ENCODE assay signal across 12 cellular contexts in genomic region chr16:31528726-31529397, GRCh38. TPM values are rescaled to one million over a fixed set of nuclear protein-coding genes. Genes with fewer than 3 reads are reported as not detected.
DNase-seq lines count a peak whose midpoint lies in the region; ATAC-seq, FAIRE-seq and TF ChIP-seq lines count a peak whose summit lies in the region.
"Had no signal": no experiment of that assay in that cellular context is flagged by ENCODE, and none has a peak within 500 bp of the region (broad histone marks: within the 10 kb centered on the region; RNA-seq: fewer than 3 reads in every experiment).

No MANE protein-coding gene starts in this region.

- no peak for TF ChIP-seq CTCF in AG04449 (IDR thresholded peaks at IDR 0.05; ENCODE audit: insufficient read depth, low read length, missing control alignments)
- no peak for TF ChIP-seq CTCF in Loucy (conservative IDR thresholded peaks at IDR 0.05; ENCODE audit: low read length)
- no peak for TF ChIP-seq CTCF in fibroblast of the aortic adventitia (IDR thresholded peaks at IDR 0.05; ENCODE audit: insufficient read depth, low read length)
- no peak for TF ChIP-seq CTCF in pancreas (IDR thresholded peaks at IDR 0.05)
- no peak for TF ChIP-seq CTCF in OCI-LY7 (conservative IDR thresholded peaks at IDR 0.05; ENCODE audit: low read length)

- H2AFZ ChIP-seq in Loucy (ENCODE audit: low read length), result peak overlapping the region; percentile 35; the same call in 1 of the 2 replicates
- H2AFZ ChIP-seq in OCI-LY7 (ENCODE audit: low read length), result no peak overlapping the region

- H3K9me3 ChIP-seq in Loucy (ENCODE audit: insufficient read depth, low read depth, low read length) (no peaks in the 10 kb centered on the region), pancreas (no peaks in the 10 kb centered on the region), OCI-LY7 (ENCODE audit: low read length) (no peaks in the 10 kb centered on the region), HAP-1 (no peaks in the 10 kb centered on the region)

- H3K79me2 ChIP-seq in Loucy (ENCODE audit: insufficient read depth, low read length) (no peaks in the 10 kb centered on the region), OCI-LY7 (ENCODE audit: insufficient read depth, low read depth, low read length) (no peaks in the 10 kb centered on the region)

- intact Hi-C loops in pancreas (cut with DNase I) (no loop called here), OCI-LY7 (cut with micrococcal nuclease; ENCODE audit: unreplicated experiment) (no loop called here)

- CTCF ChIA-PET in AG04449 (lab: Yijun Ruan, JAX) (interaction anchor here (1.2 to 1.5 kb wide), 2 partner anchors 18 to 339 kb away, joined by 3 read pairs; no protein-coding TSS in a partner anchor), OCI-LY7 (lab: Charles Lee; ENCODE audit: unreplicated experiment) (no interaction called here)

- no peaks in the 10 kb centered on the region for H3K9me2 ChIP-seq in Loucy (replicated peaks; ENCODE audit: low read depth, low read length)
- H3K9me2 ChIP-seq in OCI-LY7 (ENCODE audit: insufficient read depth, low read length), result no peaks in the 10 kb centered on the region

- DNase-seq in AG04449 (ENCODE audit: low read depth, low spot score) (peak; percentile 9), fibroblast of the aortic adventitia (ENCODE audit: low read depth) (peak; percentile 46), pancreas (peak in 2 of 6 donors; percentile 19 to 35), OCI-LY7 (ENCODE audit: low spot score) (no peak), substantia nigra (lab: John Stamatoyannopoulos, UW) (no peak), HAP-1 (ENCODE audit: low spot score in 2 of 2) (no peak), NCI-H1105 (lab: John Stamatoyannopoulos, UW) (no peak)
- DNase-seq: activated CD4-positive, alpha-beta T cell treated with anti-CD3 and anti-CD28 coated beads, Interleukin-2, amount 50 U/mL, for 48 hours; DMS79 treated with DMSO at 0.1 percent for 48 hours; NCI-H446 treated with DMSO at 0.1 percent for 48 hours had no signal

- POLR2A ChIA-PET in AG04449 (lab: Yijun Ruan, JAX) (interaction anchor here (1.5 kb wide), 1 partner anchor 20 kb away, joined by 8 read pairs; the partner anchor contains the start of gene RUSF1), OCI-LY7 (lab: Charles Lee) (interaction anchor here (0.7 kb wide), 1 partner anchor 354 kb away, joined by 4 read pairs; no protein-coding TSS in a partner anchor)

- H3K4me2 ChIP-seq in Loucy (ENCODE audit: low read depth, low read length, poor library complexity, severe bottlenecking) (no peak overlapping the region), OCI-LY7 (ENCODE audit: low read length) (no peak overlapping the region)

- H3K4me3 ChIP-seq in AG04449 (ENCODE audit: low read depth, low read length) (peak overlapping the region; percentile 50), Loucy (ENCODE audit: low read length, poor library complexity, severe bottlenecking) (no peak overlapping the region), fibroblast of the aortic adventitia (ENCODE audit: low read depth, low read length) (peak overlapping the region; percentile 44), pancreas (peak overlapping the region in 2 of 4 donors; percentile 30 to 39), OCI-LY7 (ENCODE audit: low read depth, low read length, poor library complexity, severe bottlenecking) (no peak overlapping the region), HAP-1 (no peak overlapping the region)

- H3K9ac ChIP-seq in Loucy (ENCODE audit: low read depth, low read length, poor library complexity, severe bottlenecking), result peak overlapping the region; percentile 27

- H3F3A ChIP-seq in Loucy (ENCODE audit: low read depth), result no peaks in the 10 kb centered on the region

- H3K27me3 ChIP-seq in Loucy (ENCODE audit: insufficient read depth, low read length, poor library complexity, severe bottlenecking), result no peaks in the 10 kb centered on the region
- H3K27me3 ChIP-seq in pancreas, result no peaks in the 10 kb centered on the region
- H3K27me3 ChIP-seq in HAP-1 (ENCODE audit: low read depth), result no peaks in the 10 kb centered on the region; the same call in 1 of the 2 replicates

- peak in 3 of 4 donors; percentile 42 to 71 (median 67) for ATAC-seq in pancreas

- FAIRE-seq in pancreas (lab: Jason Lieb, UNC), result no peak

- BruUV-seq in OCI-LY7 (replicated peaks; lab: Mats Ljungman, UMichigan), result no TSS peak

- H3K4me1 ChIP-seq in Loucy (ENCODE audit: insufficient read depth, low read length, poor library complexity, severe bottlenecking) (peaks cover 40% of the 10 kb centered on the region), pancreas (no peaks in the 10 kb centered on the region), OCI-LY7 (ENCODE audit: insufficient read depth, low read length, poor library complexity, severe bottlenecking) (no peaks in the 10 kb centered on the region), HAP-1 (no peaks in the 10 kb centered on the region)

- H3K36me3 ChIP-seq in Loucy (ENCODE audit: insufficient read depth, low read length), result no peaks in the 10 kb centered on the region
- H3K36me3 ChIP-seq in pancreas, result no peaks in the 10 kb centered on the region
- no peaks in the 10 kb centered on the region for H3K36me3 ChIP-seq in OCI-LY7 (ENCODE audit: insufficient read depth, low read length)
- no peaks in the 10 kb centered on the region for H3K36me3 ChIP-seq in HAP-1 (replicated peaks)

- 5 to 7% methylated on average over 18 of the region's 18 CpGs for WGBS in pancreas, 2 donors

- in situ Hi-C loops in HAP-1 (cut with MboI; ENCODE audit: low sequenced_read_pairs), result no loop called here

- H3K27ac ChIP-seq in pancreas (peak overlapping the region; percentile 11 to 46 (median 26)), OCI-LY7 (ENCODE audit: low read depth, low read length, poor library complexity, severe bottlenecking) (no peak overlapping the region), substantia nigra (ENCODE audit: low read depth, low read length, poor library complexity, severe bottlenecking) (no peak overlapping the region)

- H4K20me1 ChIP-seq in Loucy (ENCODE audit: insufficient read depth, low read length, poor library complexity, severe bottlenecking) (no peaks in the 10 kb centered on the region), OCI-LY7 (ENCODE audit: insufficient read depth, low read length) (no peaks in the 10 kb centered on the region)

RNA-seq across cellular contexts. Expression of gene AHSP, which starts 1.2 kb away (rescaled TPM):
- not detected in 2 replicates for total RNA-seq in fibroblast of the aortic adventitia (ENCODE audit: low replicate concordance)
- not detected for total RNA-seq in pancreas
- not detected for polyA plus RNA-seq in pancreas
- total RNA-seq in OCI-LY7 (2014; rRNA removed; shearing (Covaris generic)), result not detected in 2 replicates
- total RNA-seq in OCI-LY7 (2022), result not detected in 2 replicates
- total RNA-seq: epithelial cell of proximal tubule had no signal

RNA-seq across cellular contexts. Expression of gene RUSF1, which starts 20.7 kb away (rescaled TPM):
- total RNA-seq in fibroblast of the aortic adventitia (ENCODE audit: low replicate concordance) (45.5 and 50.0 TPM in 2 replicates), pancreas (10 to 100 TPM; 39.9 to 60.9 (median 46.8) TPM), OCI-LY7 (2022) (40.4 TPM in 2 replicates)
- polyA plus RNA-seq in pancreas, result 10 to 100 TPM; 88.1 to 96.7 TPM
- total RNA-seq in OCI-LY7 (2014; rRNA removed; shearing (Covaris generic)), result 24.0 and 28.6 TPM in 2 replicates

RNA-seq across cellular contexts. Expression of gene SLC5A2, which starts 45.9 kb away (rescaled TPM):
- not detected in 2 replicates for total RNA-seq in fibroblast of the aortic adventitia (ENCODE audit: low replicate concordance)
- total RNA-seq in pancreas, result under 1 TPM; 0.35 to 0.84 (median 0.54) TPM
- 1 to 10 TPM; 2.8 to 4.9 TPM for polyA plus RNA-seq in pancreas
- total RNA-seq in OCI-LY7 (2014; rRNA removed; shearing (Covaris generic)), result not detected in 2 replicates
- total RNA-seq in OCI-LY7 (2022), result not detected in 2 replicates
- total RNA-seq: epithelial cell of proximal tubule had no signal

RNA-seq across cellular contexts. Expression of gene TGFB1I1, which starts 56.9 kb away (rescaled TPM):
- 30.3 and 56.7 TPM in 2 replicates for total RNA-seq in fibroblast of the aortic adventitia (ENCODE audit: low replicate concordance)
- total RNA-seq in pancreas, result 10 to 100 TPM in 1 of 6 donors, 1 to 10 TPM in 5; 1.1 to 13.2 (median 4.6) TPM
- 1 to 10 TPM; 8.6 TPM for polyA plus RNA-seq in pancreas
- 0.05 and 0.73 TPM in 2 replicates for total RNA-seq in OCI-LY7 (2014; rRNA removed; shearing (Covaris generic))
- 0.38 TPM in 1 of 2 replicates, not detected in the other for total RNA-seq in OCI-LY7 (2022)

Comparison
In these comparisons a context has a peak if more than half of its experiments do, and no peak if none do; other contexts are left out.
1. DNase-seq: peak in AG04449 (single experiment) and fibroblast of the aortic adventitia (single experiment); none in OCI-LY7 (single experiment), substantia nigra (0 of 49), HAP-1 (0 of 2) and NCI-H1105 (single experiment).
2. H3K4me3 ChIP-seq: peak in AG04449 (single experiment) and fibroblast of the aortic adventitia (single experiment); none in Loucy (single experiment), OCI-LY7 (single experiment) and HAP-1 (single experiment).
3. H3K27ac ChIP-seq: peak in pancreas (4 of 4); none in OCI-LY7 (single experiment) and substantia nigra (single experiment).